In the genomic region with DNA sequence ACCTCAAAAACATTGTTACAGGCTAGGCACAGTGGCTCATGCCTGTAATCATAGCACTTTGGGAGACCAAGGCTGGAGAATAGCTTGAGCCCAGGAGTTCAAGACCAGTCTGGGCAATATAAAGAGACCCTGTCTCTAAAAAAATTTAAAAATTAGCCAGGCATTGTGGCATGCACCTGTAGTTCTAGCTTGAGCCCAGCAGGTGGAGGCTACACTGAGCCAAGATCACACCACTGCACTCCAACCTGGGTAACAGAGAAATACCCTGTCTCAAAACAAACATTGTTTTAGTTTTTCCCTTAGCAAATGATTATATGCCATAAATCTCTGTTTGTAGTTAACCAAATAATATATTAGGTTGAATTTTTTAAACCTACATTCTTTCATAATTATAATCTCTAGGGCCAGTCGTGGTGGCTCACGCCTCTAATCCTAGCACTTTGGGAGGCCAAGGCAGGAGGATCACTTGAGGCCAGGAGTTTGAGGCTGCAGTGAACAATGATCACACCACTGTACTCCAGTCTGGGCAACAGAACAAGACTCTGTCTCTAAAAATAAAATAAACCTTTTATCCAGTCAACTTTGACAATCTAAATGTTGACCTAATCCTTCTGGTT, we compare ENCODE assay signal across 8 cellular contexts. TPM values are rescaled to one million over a fixed set of nuclear protein-coding genes. Genes with fewer than 3 reads are reported as not detected.
DNase-seq lines count a peak whose midpoint lies in the region; ATAC-seq and TF ChIP-seq lines count a peak whose summit lies in the region.

No MANE protein-coding gene starts in this region.

- H3K4me3 ChIP-seq in NT2/D1 (ENCODE audit: insufficient read length, low read depth) (no peak overlapping the region), adipocyte (ENCODE audit: low read length) (no peak overlapping the region), upper lobe of left lung (no peak overlapping the region)

- TF ChIP-seq EP300 in upper lobe of left lung (IDR thresholded peaks at IDR 0.05) = no peak

- H3K27ac ChIP-seq in upper lobe of left lung = no peak overlapping the region

- H3K27me3 ChIP-seq in NT2/D1 (ENCODE audit: insufficient read depth, insufficient read length) (no peaks in the 10 kb centered on the region), adipocyte (replicated peaks; ENCODE audit: control insufficient read depth, insufficient read depth, low read length) (no peaks in the 10 kb centered on the region), upper lobe of left lung (no peaks in the 10 kb centered on the region)

- H3K4me1 ChIP-seq in NT2/D1 (ENCODE audit: insufficient read depth, insufficient read length) (no peaks in the 10 kb centered on the region), adipocyte (ENCODE audit: control insufficient read depth, insufficient read depth, low read length) (peaks cover 12% of the 10 kb centered on the region), upper lobe of left lung (no peaks in the 10 kb centered on the region)

- ATAC-seq in GM19463 (IDR thresholded peaks at IDR 0.05; ENCODE audit: unreplicated experiment) = peak; percentile 57
- peak in 1 of 2 donors; percentile 73 for ATAC-seq in upper lobe of left lung (ENCODE audit: low FRiP score in 2 of 2)
- ATAC-seq in GM21717 (IDR thresholded peaks at IDR 0.05; ENCODE audit: unreplicated experiment) = no peak

- H3K9me3 ChIP-seq in NT2/D1 (ENCODE audit: insufficient read depth, low read length) (peaks cover 8% of the 10 kb centered on the region; the same call in 1 of the 2 replicates), adipocyte (ENCODE audit: control insufficient read depth, low read length) (no peaks in the 10 kb centered on the region), upper lobe of left lung (no peaks in the 10 kb centered on the region)

- H3K36me3 ChIP-seq in NT2/D1 (ENCODE audit: insufficient read depth, insufficient read length, low read length) = no peaks in the 10 kb centered on the region
- peaks cover 13% of the 10 kb centered on the region for H3K36me3 ChIP-seq in adipocyte (ENCODE audit: control insufficient read depth, insufficient read depth, low read length, severe bottlenecking)
- no peaks in the 10 kb centered on the region for H3K36me3 ChIP-seq in upper lobe of left lung

- DNase-seq in COLO668 (lab: John Stamatoyannopoulos, UW; ENCODE audit: unreplicated experiment) (peak; percentile 8), NT2/D1 (ENCODE audit: low read depth, low spot score) (peak; percentile 13), adipocyte (ENCODE audit: low read depth) (peak; percentile 31), kidney tubule cell (ENCODE audit: low spot score) (peak; percentile 34), upper lobe of left lung (no peak), ureter (ENCODE audit: low spot score) (no peak)

- 93 to 97% methylated on average over 2 of the region's 2 CpGs for WGBS in upper lobe of left lung, 2 donors

- TF ChIP-seq POLR2A in upper lobe of left lung (IDR thresholded peaks at IDR 0.05) = no peak

- peak; percentile 39 to 63 (median 52) for TF ChIP-seq CTCF in upper lobe of left lung (IDR thresholded peaks at IDR 0.05)

- H3K9ac ChIP-seq in NT2/D1 (ENCODE audit: insufficient read length, low read depth) (no peak overlapping the region), adipocyte (ENCODE audit: low read length) (no peak overlapping the region)

RNA-seq across cellular contexts. Expression of a gene that starts 13.3 kb away (rescaled TPM):
- 10 to 100 TPM; 12.1 to 35.9 (median 28.9) TPM for total RNA-seq in upper lobe of left lung
- total RNA-seq in ureter = 40.6 TPM

Comparison
In these comparisons a context has a peak if more than half of its experiments do, and no peak if none do; other contexts are left out.
1. DNase-seq: peak in COLO668 (single experiment), NT2/D1 (single experiment), adipocyte (single experiment) and kidney tubule cell (single experiment); none in upper lobe of left lung (0 of 2) and ureter (single experiment).